Comparison of ENCODE assay signal across 8 cellular contexts in the genomic region with DNA sequence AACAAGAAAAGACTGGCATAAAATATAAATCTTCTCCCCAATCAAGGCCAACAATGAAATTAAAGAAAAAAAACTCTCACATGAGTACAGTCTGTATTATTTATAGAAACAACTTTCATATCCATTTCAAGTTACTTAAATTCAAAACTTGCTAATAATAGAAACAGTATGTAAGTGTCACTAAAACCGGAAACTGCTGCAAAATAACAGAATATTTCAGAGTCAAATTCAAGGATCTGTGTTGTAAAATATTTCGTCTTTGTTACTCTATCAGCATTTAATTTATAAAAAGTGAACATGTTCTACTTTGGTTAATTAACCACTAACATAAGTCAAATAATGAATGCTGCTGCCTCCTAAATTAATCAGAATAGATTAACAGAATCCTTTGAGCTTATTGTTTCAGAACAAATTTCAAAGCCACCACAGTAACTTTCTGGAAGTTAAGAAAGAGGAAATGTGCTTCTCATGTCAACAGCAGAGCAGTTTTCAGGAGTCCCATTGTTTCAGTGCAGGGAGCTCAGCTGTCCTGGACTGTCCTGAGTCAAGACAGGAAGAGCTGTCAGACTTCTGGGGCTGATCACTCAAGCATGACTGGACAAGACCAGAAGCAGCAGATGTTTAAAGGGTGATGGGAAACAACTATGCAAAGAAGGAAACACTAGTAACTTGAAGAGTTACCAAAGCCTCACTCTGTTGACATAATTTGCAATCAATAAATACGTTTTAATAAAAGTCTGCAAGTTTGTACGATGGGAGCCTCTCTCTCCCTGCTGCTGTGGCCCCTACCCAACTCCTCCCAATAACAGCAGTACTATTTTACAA.
A peak's percentile ranks its signal among the peaks of the same experiment; 100 is the strongest.
DNase-seq lines count a peak whose midpoint lies in the region; ATAC-seq and TF ChIP-seq lines count a peak whose summit lies in the region.

No MANE protein-coding gene starts in this region.

- no peak for DNase-seq in activated CD4-positive, CD25-positive, alpha-beta regulatory T cell (lab: John Stamatoyannopoulos, UW)
- DNase-seq in NCI-H82 (lab: John Stamatoyannopoulos, UW), result peak; percentile 83
- peak; percentile 76 for DNase-seq in brain microvascular endothelial cell
- DNase-seq in kidney tubule cell (ENCODE audit: low spot score), result peak; percentile 88
- DNase-seq in substantia nigra (lab: John Stamatoyannopoulos, UW), result peak in 28 of 49 donors; percentile 4 to 66 (median 27)
- DNase-seq in posterior vena cava (ENCODE audit: low spot score), result no peak

- peak; percentile 59 to 75 for ATAC-seq in activated CD4-positive, CD25-positive, alpha-beta regulatory T cell treated with anti-CD3 and anti-CD28 coated beads, Interleukin-2, amount 50 U/mL, for 24 hours
- ATAC-seq in HG02759 (IDR thresholded peaks at IDR 0.05; ENCODE audit: unreplicated experiment), result peak; percentile 94

- H3K27me3 ChIP-seq in brain microvascular endothelial cell (replicated peaks), result no peaks in the 10 kb centered on the region

- H3K36me3 ChIP-seq in brain microvascular endothelial cell (replicated peaks), result no peaks in the 10 kb centered on the region

- no peak overlapping the region for H3K4me3 ChIP-seq in brain microvascular endothelial cell (ENCODE audit: low read depth, low read length)

- intact Hi-C loops in posterior vena cava (cut with DNase I), result no loop called here

- in situ Hi-C loops in brain microvascular endothelial cell (cut with HindIII; ENCODE audit: low pct_ligation_motif_present, low sequenced_read_pairs), result no loop called here

- no peak for TF ChIP-seq CTCF in brain microvascular endothelial cell (IDR thresholded peaks at IDR 0.05; ENCODE audit: low read depth, low read length, missing control alignments)

- H3K27ac ChIP-seq in brain microvascular endothelial cell (peak overlapping the region; percentile 9), substantia nigra (ENCODE audit: low read depth, low read length, poor library complexity, severe bottlenecking) (peak overlapping the region; percentile 15)

Comparison
In these comparisons a context has a peak if more than half of its experiments do, and no peak if none do; other contexts are left out.
1. DNase-seq: peak in NCI-H82 (single experiment), brain microvascular endothelial cell (single experiment), kidney tubule cell (single experiment) and substantia nigra (28 of 49); none in activated CD4-positive, CD25-positive, alpha-beta regulatory T cell (0 of 4) and posterior vena cava (single experiment).